Comparison of ENCODE assay signal across 19 cellular contexts in genomic region chr4:156321203-156321602, GRCh38.
DNase-seq lines count a peak whose midpoint lies in the region; ATAC-seq, FAIRE-seq and TF ChIP-seq lines count a peak whose summit lies in the region.
"Had no signal": no experiment of that assay in that cellular context is flagged by ENCODE, and none has a peak within 500 bp of the region (broad histone marks: within the 10 kb centered on the region; RNA-seq: fewer than 3 reads in every experiment).

No MANE protein-coding gene starts in this region.

- H3K9ac ChIP-seq in adipocyte (ENCODE audit: low read length) = no peak overlapping the region

- H3K4me1 ChIP-seq in adipocyte (ENCODE audit: control insufficient read depth, insufficient read depth, low read length) = peaks cover 23% of the 10 kb centered on the region
- H3K4me1 ChIP-seq: Caco-2, heart left ventricle, sigmoid colon, stomach had no signal

- no peak for TF ChIP-seq POLR2A in H54 (IDR thresholded peaks at IDR 0.05; ENCODE audit: low read depth, low read length)

- H3K27me3 ChIP-seq in adipocyte (replicated peaks; ENCODE audit: control insufficient read depth, insufficient read depth, low read length) = no peaks in the 10 kb centered on the region
- H3K27me3 ChIP-seq: heart left ventricle, sigmoid colon, stomach had no signal

- TF ChIP-seq CTCF in foreskin fibroblast (IDR thresholded peaks at IDR 0.05; ENCODE audit: low read depth, low read length) = no peak

- DNase-seq in H54 (ENCODE audit: insufficient read length, low spot score) (peak; percentile 1), adipocyte (ENCODE audit: low read depth) (peak; percentile 64), foreskin fibroblast (peak; percentile 95), NCI-H2107 treated with DMSO at 0.1 percent for 48 hours (lab: John Stamatoyannopoulos, UW; ENCODE audit: unreplicated experiment) (no peak), DMS79 (lab: John Stamatoyannopoulos, UW) (no peak), medulla oblongata (ENCODE audit: extremely low spot score) (no peak)
- DNase-seq: activated CD4-positive, alpha-beta T cell treated with anti-CD3 and anti-CD28 coated beads, Interleukin-2, amount 10 ng/mL, durations not matched to agents 7 days and 5 days; activated T-cell treated with anti-CD3 and anti-CD28 coated beads, Interleukin-2, amount 50 U/mL, for 72 hours; Caco-2; heart left ventricle; left ventricle myocardium superior; NCI-H1105 treated with DMSO at 0.1 percent for 48 hours; NCI-H345; nephron progenitor cell; OCI-M1; sigmoid colon; stomach; T-helper 17 cell had no signal

- H3K4me3 ChIP-seq in adipocyte (ENCODE audit: low read length) = no peak overlapping the region
- H3K4me3 ChIP-seq in foreskin fibroblast (ENCODE audit: low read depth in 1 of 2, low read length in 2 of 2) = no peak overlapping the region
- H3K4me3 ChIP-seq: heart left ventricle, sigmoid colon, stomach had no signal

- H3K9me3 ChIP-seq in adipocyte (ENCODE audit: control insufficient read depth, low read length) = peaks cover 13% of the 10 kb centered on the region
- H3K9me3 ChIP-seq: Caco-2, sigmoid colon had no signal

- no peak for ATAC-seq in HG02623 (IDR thresholded peaks at IDR 0.05; ENCODE audit: unreplicated experiment)
- ATAC-seq: activated T-cell treated with anti-CD3 and anti-CD28 coated beads, Interleukin-2, amount 50 U/mL, for 72 hours; heart left ventricle; left ventricle myocardium superior; T-helper 17 cell had no signal

- H3K36me3 ChIP-seq in adipocyte (ENCODE audit: control insufficient read depth, insufficient read depth, low read length, severe bottlenecking) = no peaks in the 10 kb centered on the region
- H3K36me3 ChIP-seq: heart left ventricle, sigmoid colon, stomach had no signal

- peak; percentile 95 for FAIRE-seq in H54 (lab: Jason Lieb, UNC)

Comparison
In these comparisons a context has a peak if more than half of its experiments do, and no peak if none do; other contexts are left out.
1. DNase-seq: peak in H54 (single experiment), adipocyte (single experiment) and foreskin fibroblast (2 of 2); none in NCI-H2107 treated with DMSO at 0.1 percent for 48 hours (single experiment), DMS79 (single experiment) and medulla oblongata (single experiment).